28 cellular contexts compared by ENCODE assay signal in the genomic region with DNA sequence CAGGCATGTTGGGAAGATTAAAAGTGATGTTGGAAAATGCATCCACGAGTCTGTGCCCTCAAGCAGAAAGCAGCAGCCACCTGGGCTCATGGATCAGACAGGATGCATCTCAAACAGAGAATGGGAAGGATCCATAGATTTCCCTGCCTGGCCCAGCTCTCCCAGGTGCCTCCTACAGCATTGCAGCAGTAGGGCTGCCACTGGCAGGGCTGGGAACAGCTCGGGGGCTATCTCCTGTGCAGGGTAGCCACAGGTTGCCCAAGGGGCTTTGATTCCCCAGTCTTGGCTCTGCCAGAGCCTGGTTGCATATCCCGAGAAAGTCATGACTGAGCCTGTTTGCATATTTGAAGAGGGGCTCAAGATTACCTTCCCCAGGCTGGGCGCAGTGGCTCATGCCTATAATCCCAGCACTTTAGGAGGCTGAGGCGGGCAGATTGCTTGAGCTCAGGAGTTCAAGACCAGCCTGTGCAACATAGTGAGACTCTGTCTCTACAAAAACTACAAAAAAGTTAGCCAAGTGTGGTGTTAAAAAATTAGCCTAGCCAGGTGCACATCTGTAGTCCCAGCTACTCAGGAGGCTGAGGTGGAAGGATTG.
"Had no signal": no experiment of that assay in that cellular context is flagged by ENCODE, and none has a peak within 500 bp of the region (broad histone marks: within the 10 kb centered on the region; RNA-seq: fewer than 3 reads in every experiment).

No MANE protein-coding gene starts in this region.

- H3K9me3 Mint-ChIP-seq: activated B cell treated with CpG ODN at 0.5 μM for 24 hours; activated CD4-positive, alpha-beta T cell treated with anti-CD3 and anti-CD28 coated beads, Interleukin-2, amount 10 ng/mL, durations not matched to agents 24 days and 14 days; activated naive CD4-positive, alpha-beta T cell treated with anti-CD3 and anti-CD28 coated beads, Interleukin-2, amount 50 U/mL, for 72 hours; activated naive CD8-positive, alpha-beta T cell treated with anti-CD3 and anti-CD28 coated beads, Interleukin-2, amount 50 U/mL, for 24 hours; activated T-cell treated with anti-CD3 and anti-CD28 coated beads, Interleukin-2, amount 50 U/mL, for 4 hours; T-cell had no signal

- H3K27ac ChIP-seq: ascending aorta, body of pancreas, SK-N-MC had no signal

- H3K4me3 Mint-ChIP-seq: activated B cell treated with CpG ODN at 0.5 μM for 24 hours; activated CD4-positive, alpha-beta T cell treated with anti-CD3 and anti-CD28 coated beads, Interleukin-2, amount 10 ng/mL, durations not matched to agents 24 days and 14 days; activated naive CD8-positive, alpha-beta T cell treated with anti-CD3 and anti-CD28 coated beads, Interleukin-2, amount 50 U/mL, for 24 hours; activated T-cell treated with anti-CD3 and anti-CD28 coated beads, Interleukin-2, amount 50 U/mL, for 4 hours; T-cell had no signal

- H3K4me3 ChIP-seq: ascending aorta, body of pancreas, SK-N-MC had no signal

- H3K36me3 Mint-ChIP-seq: activated naive CD4-positive, alpha-beta T cell treated with anti-CD3 and anti-CD28 coated beads, Interleukin-2, amount 50 U/mL, for 72 hours; T-cell had no signal

- H3K27ac Mint-ChIP-seq: activated B cell treated with CpG ODN at 0.5 μM for 24 hours; activated CD4-positive, alpha-beta T cell treated with anti-CD3 and anti-CD28 coated beads, Interleukin-2, amount 10 ng/mL, durations not matched to agents 24 days and 14 days; activated naive CD4-positive, alpha-beta T cell treated with anti-CD3 and anti-CD28 coated beads, Interleukin-2, amount 50 U/mL, for 72 hours; activated naive CD8-positive, alpha-beta T cell treated with anti-CD3 and anti-CD28 coated beads, Interleukin-2, amount 50 U/mL, for 24 hours; T-cell had no signal

- H3K4me1 Mint-ChIP-seq: activated B cell treated with CpG ODN at 0.5 μM for 24 hours; activated CD4-positive, alpha-beta T cell treated with anti-CD3 and anti-CD28 coated beads, Interleukin-2, amount 10 ng/mL, durations not matched to agents 24 days and 14 days; activated naive CD8-positive, alpha-beta T cell treated with anti-CD3 and anti-CD28 coated beads, Interleukin-2, amount 50 U/mL, for 24 hours; T-cell had no signal

- DNase-seq: activated B cell treated with CpG ODN at 0.5 μM for 24 hours; activated CD4-positive, alpha-beta T cell treated with anti-CD3 and anti-CD28 coated beads for 1 hour; activated CD4-positive, alpha-beta T cell treated with anti-CD3 and anti-CD28 coated beads, Interleukin-2, amount 10 ng/mL, durations not matched to agents 24 days and 14 days; activated CD4-positive, alpha-beta T cell treated with anti-CD3 and anti-CD28 coated beads, Interleukin-2, amount 50 U/mL, for 48 hours; activated effector memory CD4-positive, alpha-beta T cell treated with anti-CD3 and anti-CD28 coated beads, Interleukin-2, amount 50 U/mL, for 16 hours; activated naive CD4-positive, alpha-beta T cell treated with Interleukin-2 at 50 U/mL for 16 hours; activated naive CD8-positive, alpha-beta T cell treated with anti-CD3 and anti-CD28 coated beads, Interleukin-2, amount 50 U/mL, for 24 hours; activated T-cell treated with anti-CD3 and anti-CD28 coated beads, Interleukin-2, amount 50 U/mL, for 4 hours; amniotic stem cell; body of pancreas; central memory CD4-positive, alpha-beta T cell; MM.1S; NCI-H1105; NCI-H1436; NCI-H1694 treated with DMSO at 0.1 percent for 48 hours; NCI-H2029 treated with DMSO at 0.1 percent for 48 hours; NCI-H345; NCI-H510A; NCI-H526 treated with DMSO at 0.1 percent for 48 hours; NK-92 treated with Interleukin-12 subunit alpha and Interleukin-12 subunit beta, amount 100 ng/mL, for 24 hours; OCI-M1; RPMI8226; T-cell; T-helper 2 cell; T1000 had no signal
